8 cellular contexts compared by ENCODE assay signal in the genomic region with DNA sequence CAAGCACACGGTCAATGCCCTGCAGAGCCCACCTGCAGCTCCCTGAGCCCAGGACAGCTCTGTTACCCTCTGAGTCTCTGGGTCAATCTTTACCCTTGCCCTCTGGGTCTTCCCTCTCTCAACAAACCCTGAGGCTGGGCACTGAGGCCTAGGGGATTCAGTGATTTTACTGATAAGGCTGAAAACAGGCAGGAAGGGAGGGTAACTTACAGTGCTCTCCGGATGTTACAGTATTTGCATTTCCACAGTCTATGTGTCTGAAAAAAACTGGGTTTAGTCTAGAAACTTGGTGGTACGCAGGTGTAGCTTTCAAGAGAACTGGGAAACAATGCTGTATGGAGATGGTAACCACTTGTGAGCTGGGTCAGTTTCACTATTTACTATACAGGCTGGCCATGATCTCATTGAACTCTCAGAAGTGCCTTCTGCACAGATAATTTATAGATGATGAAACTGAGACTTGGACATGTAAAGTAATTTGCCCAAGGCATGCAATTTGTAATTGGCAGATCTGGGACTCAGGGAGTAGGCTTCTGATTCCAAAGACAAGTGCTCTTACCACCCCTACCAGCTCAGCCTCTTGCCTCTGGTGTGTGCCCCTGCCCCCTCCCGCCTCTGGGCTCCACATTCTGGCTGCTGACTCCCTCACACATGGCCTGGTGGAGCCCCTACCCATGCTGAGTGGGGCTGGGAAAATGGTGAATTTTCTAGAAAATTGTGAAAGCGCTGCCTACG. TPM values are rescaled to one million over a fixed set of nuclear protein-coding genes. Genes with fewer than 3 reads are reported as not detected.
DNase-seq lines count a peak whose midpoint lies in the region; ATAC-seq and TF ChIP-seq lines count a peak whose summit lies in the region.

No MANE protein-coding gene starts in this region.

- no peaks in the 10 kb centered on the region for H3K27me3 ChIP-seq in prostate gland (replicated peaks; ENCODE audit: insufficient read depth)

- no peak overlapping the region for H3K4me3 ChIP-seq in prostate gland

- CTCF ChIA-PET in GM10248 (lab: Yijun Ruan, JAX), result interaction anchor here (0.9 to 5.5 kb wide), 10 partner anchors 11 to 120 kb away, joined by 3 to 31 read pairs (median 4); no protein-coding TSS in a partner anchor

- ATAC-seq in HG03520 (IDR thresholded peaks at IDR 0.05; ENCODE audit: unreplicated experiment), result peak; percentile 69
- peak; percentile 55 for ATAC-seq in activated naive CD8-positive, alpha-beta T cell treated with anti-CD3 and anti-CD28 coated beads, Interleukin-2, amount 50 U/mL, for 24 hours

- H3K27me3 Mint-ChIP-seq in activated naive CD8-positive, alpha-beta T cell treated with anti-CD3 and anti-CD28 coated beads, Interleukin-2, amount 50 U/mL, for 24 hours, result peaks cover 48% of the 10 kb centered on the region
- peaks cover 12% of the 10 kb centered on the region for H3K27me3 Mint-ChIP-seq in mesothelial cell of epicardium (ENCODE audit: low read depth)

- H3K36me3 ChIP-seq in prostate gland, result no peaks in the 10 kb centered on the region

- DNase-seq in GM10248 (ENCODE audit: extremely low spot score), result peak; percentile 78
- DNase-seq in GM20000 (ENCODE audit: low spot score), result peak; percentile 73
- no peak for DNase-seq in activated naive CD8-positive, alpha-beta T cell treated with anti-CD3 and anti-CD28 coated beads, Interleukin-2, amount 50 U/mL, for 24 hours
- DNase-seq in stimulated activated CD4-positive, alpha-beta T cell treated with anti-CD3 and anti-CD28 coated beads, Interleukin-4, amount 100 ng/mL, for 24 hours, result no peak
- no peak for DNase-seq in mesothelial cell of epicardium (ENCODE audit: low spot score in 2 of 2, unreplicated experiment in 2 of 2)
- no peak for DNase-seq in MV-4-11 (lab: John Stamatoyannopoulos, UW)
- no peak for DNase-seq in prostate gland (ENCODE audit: low spot score)

- no peak for TF ChIP-seq POLR2A in prostate gland (IDR thresholded peaks at IDR 0.05)

- no peak overlapping the region for H3K27ac ChIP-seq in prostate gland

- TF ChIP-seq CTCF in GM10248 (IDR thresholded peaks at IDR 0.05; ENCODE audit: control extremely low read depth, extremely low read depth, low read depth, missing control alignments) (no peak), GM20000 (IDR thresholded peaks at IDR 0.05; ENCODE audit: extremely low read depth, missing control alignments) (no peak), mesothelial cell of epicardium (IDR thresholded peaks at IDR 0.05; ENCODE audit: unreplicated experiment) (no peak), prostate gland (IDR thresholded peaks at IDR 0.05) (no peak)

- peak overlapping the region; percentile 69 for H3K27ac Mint-ChIP-seq in activated naive CD8-positive, alpha-beta T cell treated with anti-CD3 and anti-CD28 coated beads, Interleukin-2, amount 50 U/mL, for 24 hours
- H3K27ac Mint-ChIP-seq in mesothelial cell of epicardium, result no peak overlapping the region

- POLR2A ChIA-PET in GM10248 (lab: Yijun Ruan, JAX), result interaction anchor here (0.7 kb wide), 1 partner anchor 10 kb away, joined by 4 read pairs; no protein-coding TSS in a partner anchor

- no peaks in the 10 kb centered on the region for H3K9me3 Mint-ChIP-seq in activated naive CD8-positive, alpha-beta T cell treated with anti-CD3 and anti-CD28 coated beads, Interleukin-2, amount 50 U/mL, for 24 hours
- H3K9me3 Mint-ChIP-seq in mesothelial cell of epicardium, result no peaks in the 10 kb centered on the region

- no peaks in the 10 kb centered on the region for H3K4me1 ChIP-seq in prostate gland (replicated peaks)

- no peaks in the 10 kb centered on the region for H3K36me3 Mint-ChIP-seq in activated naive CD8-positive, alpha-beta T cell treated with anti-CD3 and anti-CD28 coated beads, Interleukin-2, amount 50 U/mL, for 24 hours (ENCODE audit: low read depth)
- no peaks in the 10 kb centered on the region for H3K36me3 Mint-ChIP-seq in mesothelial cell of epicardium

- H3K4me3 Mint-ChIP-seq in activated naive CD8-positive, alpha-beta T cell treated with anti-CD3 and anti-CD28 coated beads, Interleukin-2, amount 50 U/mL, for 24 hours, result peak overlapping the region; percentile 44
- no peak overlapping the region for H3K4me3 Mint-ChIP-seq in mesothelial cell of epicardium

- 73% methylated on average over 6 of the region's 6 CpGs for WGBS in prostate gland

- intact Hi-C loops in prostate gland (cut with DNase I), result no loop called here

- peaks cover 82% of the 10 kb centered on the region for H3K4me1 Mint-ChIP-seq in activated naive CD8-positive, alpha-beta T cell treated with anti-CD3 and anti-CD28 coated beads, Interleukin-2, amount 50 U/mL, for 24 hours
- peaks cover 8% of the 10 kb centered on the region for H3K4me1 Mint-ChIP-seq in mesothelial cell of epicardium

- no peaks in the 10 kb centered on the region for H3K9me3 ChIP-seq in prostate gland

RNA-seq across cellular contexts. Expression of a gene that starts 48.8 kb away (rescaled TPM):
- total RNA-seq in mesothelial cell of epicardium (0.23 to 0.31 TPM (median 0.27 TPM) in 3 replicates), prostate gland (10 to 100 TPM; 23.1 to 28.7 TPM)

Comparison
In these comparisons a context has a peak if more than half of its experiments do, and no peak if none do; other contexts are left out.
1. DNase-seq: peak in GM10248 (single experiment) and GM20000 (single experiment); none in activated naive CD8-positive, alpha-beta T cell treated with anti-CD3 and anti-CD28 coated beads, Interleukin-2, amount 50 U/mL, for 24 hours (single experiment), stimulated activated CD4-positive, alpha-beta T cell treated with anti-CD3 and anti-CD28 coated beads, Interleukin-4, amount 100 ng/mL, for 24 hours (single experiment), mesothelial cell of epicardium (0 of 2), MV-4-11 (single experiment) and prostate gland (single experiment).
2. RNA of a gene that starts 48.8 kb away (total RNA-seq): 23.1 to 28.7 TPM in prostate gland; 0.23 to 0.31 TPM in mesothelial cell of epicardium; every median in the first group is over 10 times any median in the second.